Comparison of ENCODE assay signal across 17 cellular contexts in genomic region chr18:36724591-36725001, GRCh38.
DNase-seq lines count a peak whose midpoint lies in the region; ATAC-seq and TF ChIP-seq lines count a peak whose summit lies in the region.
"Had no signal": no experiment of that assay in that cellular context is flagged by ENCODE, and none has a peak within 500 bp of the region (broad histone marks: within the 10 kb centered on the region; RNA-seq: fewer than 3 reads in every experiment).

No MANE protein-coding gene starts in this region.

- 0 to 6% methylated on average over 1 to 3 of the region's 8 CpGs for WGBS in gastroesophageal sphincter (ENCODE audit: low coverage in 1 of 2), 2 donors
- WGBS in neuronal stem cell (ENCODE audit: extremely low coverage in 2 of 2, insufficient read length in 2 of 2, insufficient replicate concordance in 1 of 2), 2 donors = no CpG with 5 or more reads among the region's 8 CpGs
- WGBS in thyroid gland, 2 donors = 47 to 54% methylated on average over 7 to 8 of the region's 8 CpGs

- H2AFZ ChIP-seq in neuronal stem cell (ENCODE audit: low read length) = no peak overlapping the region

- H3K27me3 Mint-ChIP-seq in activated CD4-positive, alpha-beta memory T cell treated with anti-CD3 and anti-CD28 coated beads for 36 hours = peaks cover 4% of the 10 kb centered on the region

- H3K9me3 ChIP-seq in gastroesophageal sphincter (no peaks in the 10 kb centered on the region), neuronal stem cell (replicated peaks in 1 of 2; ENCODE audit: control insufficient read depth in 2 of 2, insufficient read depth in 1 of 2, low read depth in 1 of 2, low read length in 2 of 2) (no peaks in the 10 kb centered on the region), thyroid gland (no peaks in the 10 kb centered on the region)
- H3K9me3 ChIP-seq: pancreas had no signal

- H4K8ac ChIP-seq in neuronal stem cell (ENCODE audit: low read depth, low read length) = no peak overlapping the region

- no peak overlapping the region for H2BK120ac ChIP-seq in neuronal stem cell (ENCODE audit: low read depth, low read length)

- no peak overlapping the region for H3K27ac Mint-ChIP-seq in activated CD4-positive, alpha-beta memory T cell treated with anti-CD3 and anti-CD28 coated beads for 36 hours
- H3K27ac Mint-ChIP-seq: activated CD8-positive, alpha-beta T cell treated with anti-CD3 and anti-CD28 coated beads for 36 hours; CD4-positive, CD25-positive, alpha-beta regulatory T cell; stimulated activated effector memory CD8-positive, alpha-beta T cell treated with anti-CD3 and anti-CD28 coated beads, Interleukin-12 subunit alpha, Interleukin-12 subunit beta, amount 100 ng/mL, for 72 hours had no signal

- POLR2A ChIA-PET in activated CD4-positive, alpha-beta memory T cell treated with anti-CD3 and anti-CD28 coated beads for 36 hours (lab: Charles Lee) = no interaction called here

- H3K4me1 Mint-ChIP-seq in activated CD4-positive, alpha-beta memory T cell treated with anti-CD3 and anti-CD28 coated beads for 36 hours (ENCODE audit: low read depth) = no peaks in the 10 kb centered on the region
- H3K4me1 Mint-ChIP-seq: CD4-positive, CD25-positive, alpha-beta regulatory T cell; stimulated activated effector memory CD8-positive, alpha-beta T cell treated with anti-CD3 and anti-CD28 coated beads, Interleukin-12 subunit alpha, Interleukin-12 subunit beta, amount 100 ng/mL, for 72 hours had no signal

- no peaks in the 10 kb centered on the region for H3K79me1 ChIP-seq in neuronal stem cell (ENCODE audit: low read depth, low read length)

- H2AK5ac ChIP-seq in neuronal stem cell (ENCODE audit: low read depth, low read length) = no peak overlapping the region

- H3K4me3 ChIP-seq in gastroesophageal sphincter (peak overlapping the region in 1 of 2 donors; percentile 31), neuronal stem cell (ENCODE audit: low read length in 2 of 2) (no peak overlapping the region), thyroid gland (replicated peaks in 1 of 3) (no peak overlapping the region)
- H3K4me3 ChIP-seq: pancreas had no signal

- ATAC-seq in gastroesophageal sphincter (peak; percentile 37), GM18868 (IDR thresholded peaks at IDR 0.05; ENCODE audit: unreplicated experiment) (no peak)
- ATAC-seq: activated CD8-positive, alpha-beta T cell treated with anti-CD3 and anti-CD28 coated beads for 36 hours; pancreas; stimulated activated effector memory CD8-positive, alpha-beta T cell treated with anti-CD3 and anti-CD28 coated beads, Interleukin-12 subunit alpha, Interleukin-12 subunit beta, amount 100 ng/mL, for 72 hours had no signal

- no peak overlapping the region for H2BK5ac ChIP-seq in neuronal stem cell (ENCODE audit: low read length)

- H3K4me2 ChIP-seq in neuronal stem cell (ENCODE audit: insufficient read depth, low read length, poor library complexity, severe bottlenecking) = no peak overlapping the region

- H3K36me3 Mint-ChIP-seq in activated CD4-positive, alpha-beta memory T cell treated with anti-CD3 and anti-CD28 coated beads for 36 hours = no peaks in the 10 kb centered on the region
- H3K36me3 Mint-ChIP-seq: CD4-positive, CD25-positive, alpha-beta regulatory T cell; stimulated activated effector memory CD8-positive, alpha-beta T cell treated with anti-CD3 and anti-CD28 coated beads, Interleukin-12 subunit alpha, Interleukin-12 subunit beta, amount 100 ng/mL, for 72 hours had no signal

- H3K9ac ChIP-seq in neuronal stem cell (ENCODE audit: low read depth, low read length, poor library complexity) = no peak overlapping the region

- peak overlapping the region; percentile 3 to 68 (median 62) for H3K27ac ChIP-seq in gastroesophageal sphincter
- no peak overlapping the region for H3K27ac ChIP-seq in neuronal stem cell (replicated peaks; ENCODE audit: low read length)
- H3K27ac ChIP-seq in thyroid gland = no peak overlapping the region
- H3K27ac ChIP-seq: HL-60, pancreas had no signal

- no peak overlapping the region for H3K4me3 Mint-ChIP-seq in activated CD4-positive, alpha-beta memory T cell treated with anti-CD3 and anti-CD28 coated beads for 36 hours
- H3K4me3 Mint-ChIP-seq: activated CD8-positive, alpha-beta T cell treated with anti-CD3 and anti-CD28 coated beads for 36 hours; CD4-positive, CD25-positive, alpha-beta regulatory T cell; stimulated activated effector memory CD8-positive, alpha-beta T cell treated with anti-CD3 and anti-CD28 coated beads, Interleukin-12 subunit alpha, Interleukin-12 subunit beta, amount 100 ng/mL, for 72 hours had no signal

- TF ChIP-seq CTCF in gastroesophageal sphincter (IDR thresholded peaks at IDR 0.05) = no peak
- TF ChIP-seq CTCF in thyroid gland (IDR thresholded peaks at IDR 0.05) = no peak

- no peak for TF ChIP-seq POLR2A in gastroesophageal sphincter (IDR thresholded peaks at IDR 0.05)
- TF ChIP-seq POLR2A in thyroid gland (IDR thresholded peaks at IDR 0.05) = no peak

- no peaks in the 10 kb centered on the region for H3K9me3 Mint-ChIP-seq in activated CD4-positive, alpha-beta memory T cell treated with anti-CD3 and anti-CD28 coated beads for 36 hours
- H3K9me3 Mint-ChIP-seq: activated CD8-positive, alpha-beta T cell treated with anti-CD3 and anti-CD28 coated beads for 36 hours; CD4-positive, CD25-positive, alpha-beta regulatory T cell; stimulated activated effector memory CD8-positive, alpha-beta T cell treated with anti-CD3 and anti-CD28 coated beads, Interleukin-12 subunit alpha, Interleukin-12 subunit beta, amount 100 ng/mL, for 72 hours had no signal

- no peak overlapping the region for H3K4ac ChIP-seq in neuronal stem cell (ENCODE audit: low read length)

- H3K27me3 ChIP-seq in gastroesophageal sphincter (no peaks in the 10 kb centered on the region), neuronal stem cell (ENCODE audit: control insufficient read depth in 3 of 3, insufficient read depth in 3 of 3, low read depth in 1 of 3, low read length in 3 of 3) (no peaks in the 10 kb centered on the region), thyroid gland (no peaks in the 10 kb centered on the region)
- H3K27me3 ChIP-seq: pancreas had no signal

- H3K4me1 ChIP-seq in gastroesophageal sphincter (peaks cover 0 to 36% (median 9%) of the 10 kb centered on the region in 3 donors), neuronal stem cell (ENCODE audit: control insufficient read depth in 2 of 2, insufficient read depth in 1 of 2, low read depth in 1 of 2, low read length in 2 of 2) (peaks cover 0 to 2% of the 10 kb centered on the region in 2 donors), thyroid gland (no peaks in the 10 kb centered on the region)
- H3K4me1 ChIP-seq: pancreas had no signal

- DNase-seq in astrocyte of the hippocampus (ENCODE audit: low read depth, low spot score) = peak; percentile 55
- DNase-seq in neuronal stem cell (ENCODE audit: low spot score) = no peak
- DNase-seq in thyroid gland = peak; percentile 13 to 25
- DNase-seq in SIG-M5 (lab: John Stamatoyannopoulos, UW) = no peak
- no peak for DNase-seq in activated CD4-positive, alpha-beta memory T cell treated with anti-CD3 and anti-CD28 coated beads for 36 hours
- DNase-seq in NCI-H1694 (lab: John Stamatoyannopoulos, UW) = no peak
- DNase-seq: activated CD8-positive, alpha-beta T cell treated with anti-CD3 and anti-CD28 coated beads for 36 hours; activated effector memory CD4-positive, alpha-beta T cell treated with Interleukin-2 at 50 U/mL for 16 hours; CD4-positive, CD25-positive, alpha-beta regulatory T cell; EL; NK-92 treated with Interleukin-12 subunit alpha and Interleukin-12 subunit beta, amount 100 ng/mL, for 24 hours; pancreas; stimulated activated CD4-positive, alpha-beta T cell treated with anti-CD3 and anti-CD28 coated beads, Interleukin-4, amount 100 ng/mL, for 1 hour had no signal

- CTCF ChIA-PET in activated CD4-positive, alpha-beta memory T cell treated with anti-CD3 and anti-CD28 coated beads for 36 hours (lab: Charles Lee) = no interaction called here

- H3K23ac ChIP-seq in neuronal stem cell (ENCODE audit: low read depth, low read length, poor library complexity) = no peak overlapping the region

- peak overlapping the region; percentile 76 for H3K14ac ChIP-seq in neuronal stem cell (ENCODE audit: low read length)

- intact Hi-C loops in thyroid gland (cut with DNase I) = no loop called here
- intact Hi-C loops in activated CD4-positive, alpha-beta memory T cell treated with anti-CD3 and anti-CD28 coated beads for 36 hours (cut with micrococcal nuclease) = no loop called here

- H3K18ac ChIP-seq in neuronal stem cell (ENCODE audit: low read length) = no peak overlapping the region

- H2BK15ac ChIP-seq in neuronal stem cell (ENCODE audit: low read length) = no peak overlapping the region

- no peak overlapping the region for H4K91ac ChIP-seq in neuronal stem cell (ENCODE audit: low read depth, low read length, poor library complexity)

- H2BK12ac ChIP-seq in neuronal stem cell (ENCODE audit: low read length) = no peak overlapping the region

- H3K36me3 ChIP-seq in gastroesophageal sphincter (peaks cover 0 to 3% of the 10 kb centered on the region in 2 donors), neuronal stem cell (replicated peaks in 1 of 2; ENCODE audit: control insufficient read depth in 2 of 2, insufficient read depth in 2 of 2, low read length in 2 of 2) (peaks cover 1 to 23% of the 10 kb centered on the region in 2 donors), thyroid gland (no peaks in the 10 kb centered on the region)
- H3K36me3 ChIP-seq: pancreas had no signal

- no peak for TF ChIP-seq EP300 in gastroesophageal sphincter (IDR thresholded peaks at IDR 0.05)

Comparison
In these comparisons a context has a peak if more than half of its experiments do, and no peak if none do; other contexts are left out.
1. DNase-seq: peak in astrocyte of the hippocampus (single experiment) and thyroid gland (2 of 2); none in neuronal stem cell (single experiment), SIG-M5 (single experiment), activated CD4-positive, alpha-beta memory T cell treated with anti-CD3 and anti-CD28 coated beads for 36 hours (single experiment) and NCI-H1694 (single experiment).
2. H3K27ac ChIP-seq: peak in gastroesophageal sphincter (4 of 4); none in neuronal stem cell (single experiment) and thyroid gland (0 of 3).